In genomic region chr11:19905280-19905853, GRCh38 we compare ENCODE assay signal across 8 cellular contexts.
DNase-seq lines count a peak whose midpoint lies in the region; ATAC-seq, FAIRE-seq and TF ChIP-seq lines count a peak whose summit lies in the region.

No MANE protein-coding gene starts in this region.

- TF ChIP-seq POLR2A in GM12891 (IDR thresholded peaks at IDR 0.05; ENCODE audit: low read depth, low read length): no peak

- no peak for ATAC-seq in GM18498 (IDR thresholded peaks at IDR 0.05; ENCODE audit: unreplicated experiment)
- no peak for ATAC-seq in activated naive CD4-positive, alpha-beta T cell treated with anti-CD3 and anti-CD28 coated beads, Interleukin-2, amount 50 U/mL, for 72 hours
- no peak for ATAC-seq in HG03280 (IDR thresholded peaks at IDR 0.05; ENCODE audit: unreplicated experiment)

- H3K27ac Mint-ChIP-seq in brain: peak overlapping the region in 1 of 5 experiments; percentile 21
- H3K27ac Mint-ChIP-seq in activated naive CD4-positive, alpha-beta T cell treated with anti-CD3 and anti-CD28 coated beads, Interleukin-2, amount 50 U/mL, for 72 hours: no peak overlapping the region

- H3K4me3 Mint-ChIP-seq in brain: no peak overlapping the region

- no peaks in the 10 kb centered on the region for H3K36me3 Mint-ChIP-seq in brain
- no peaks in the 10 kb centered on the region for H3K36me3 Mint-ChIP-seq in activated naive CD4-positive, alpha-beta T cell treated with anti-CD3 and anti-CD28 coated beads, Interleukin-2, amount 50 U/mL, for 72 hours

- FAIRE-seq in GM12891 (lab: Jason Lieb, UNC): no peak

- H3K27me3 Mint-ChIP-seq in brain: peaks cover 4% of the 10 kb centered on the region

- H3K4me1 Mint-ChIP-seq in brain: peaks cover 21% of the 10 kb centered on the region

- H3K9me3 Mint-ChIP-seq in brain: no peaks in the 10 kb centered on the region
- H3K9me3 Mint-ChIP-seq in activated naive CD4-positive, alpha-beta T cell treated with anti-CD3 and anti-CD28 coated beads, Interleukin-2, amount 50 U/mL, for 72 hours: no peaks in the 10 kb centered on the region

- H3K4me3 ChIP-seq in GM12864 (ENCODE audit: low read depth, low read length): no peak overlapping the region

- TF ChIP-seq CTCF in GM12864 (IDR thresholded peaks at IDR 0.05; ENCODE audit: low read depth, low read length, missing control alignments) (peak; percentile 40), brain (conservative IDR thresholded peaks at IDR 0.05) (peak; percentile 72 to 78)

- DNase-seq in GM12864 (ENCODE audit: low read depth) (no peak), NCI-H2029 (lab: John Stamatoyannopoulos, UW) (peak; percentile 49), left kidney (ENCODE audit: low read depth, low spot score) (peak; percentile 63), GM12891 (ENCODE audit: insufficient read length, low spot score) (no peak)
- DNase-seq in activated naive CD4-positive, alpha-beta T cell treated with anti-CD3 and anti-CD28 coated beads, Interleukin-2, amount 50 U/mL, for 72 hours (ENCODE audit: low spot score in 2 of 2): no peak

TF ChIP-seq in GM12891, 5 proteins besides CTCF, POLR2A, EP300 and RAD21:
- TF ChIP-seq POU2F2 (IDR thresholded peaks at IDR 0.05; ENCODE audit: low read depth, low read length): no peak

Comparison
In these comparisons a context has a peak if more than half of its experiments do, and no peak if none do; other contexts are left out.
1. DNase-seq: peak in NCI-H2029 (single experiment) and left kidney (single experiment); none in GM12864 (single experiment), activated naive CD4-positive, alpha-beta T cell treated with anti-CD3 and anti-CD28 coated beads, Interleukin-2, amount 50 U/mL, for 72 hours (0 of 2) and GM12891 (single experiment).